In the genomic region with DNA sequence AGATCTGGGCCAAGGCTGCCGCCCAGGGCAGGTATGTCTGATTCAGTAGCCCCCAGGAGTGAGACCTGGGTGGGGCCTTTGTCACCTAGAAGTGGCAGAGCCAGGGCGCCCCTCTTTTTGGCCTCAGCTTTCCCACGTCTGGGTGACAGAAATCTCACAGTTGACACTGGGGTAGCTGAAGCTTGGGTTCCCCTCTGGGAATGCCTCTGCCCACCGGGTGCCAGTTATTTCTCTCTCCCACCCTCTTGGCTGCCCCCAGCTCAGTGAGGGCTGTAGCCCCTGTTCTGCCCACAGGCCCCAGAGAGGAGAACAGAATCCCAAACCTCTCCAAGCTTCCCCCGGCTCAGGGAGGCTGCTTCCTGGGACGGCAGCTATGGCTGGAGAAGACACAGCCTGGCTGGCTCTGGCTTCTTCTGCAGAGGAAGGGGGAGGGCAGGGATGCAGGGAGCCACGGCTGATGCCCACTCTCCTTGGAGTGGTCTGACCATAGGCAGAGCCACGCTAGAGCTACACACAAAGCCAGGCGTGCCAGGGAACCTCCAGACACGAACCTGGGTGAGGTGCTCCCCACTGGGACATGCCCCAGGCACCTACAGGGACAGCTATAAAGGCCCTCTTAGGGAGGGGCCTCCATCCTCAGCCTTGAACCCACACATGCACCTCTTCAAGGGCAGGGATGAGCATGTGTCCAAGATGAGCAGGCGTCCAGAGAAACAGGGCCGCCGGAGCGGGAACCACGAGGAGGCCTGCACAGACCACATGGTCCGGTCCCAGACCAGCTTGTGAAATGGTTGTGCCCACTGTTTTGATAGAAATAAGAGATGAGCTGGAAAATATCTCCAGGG, we compare ENCODE assay signal across 12 cellular contexts. TPM values are rescaled to one million over a fixed set of nuclear protein-coding genes. Genes with fewer than 3 reads are reported as not detected.
DNase-seq lines count a peak whose midpoint lies in the region; ATAC-seq and TF ChIP-seq lines count a peak whose summit lies in the region.
"Had no signal": no experiment of that assay in that cellular context is flagged by ENCODE, and none has a peak within 500 bp of the region (broad histone marks: within the 10 kb centered on the region; RNA-seq: fewer than 3 reads in every experiment).

No MANE protein-coding gene starts in this region.

- H3K27me3 ChIP-seq in suprapubic skin: no peaks in the 10 kb centered on the region

- peaks cover 15% of the 10 kb centered on the region for H3K4me1 Mint-ChIP-seq in activated CD8-positive, alpha-beta memory T cell treated with anti-CD3 and anti-CD28 coated beads, Interleukin-2, amount 10 ng/mL, durations not matched to agents 7 days and 5 days
- no peaks in the 10 kb centered on the region for H3K4me1 Mint-ChIP-seq in activated B cell treated with CpG ODN at 0.5 μM for 24 hours

- POLR2A ChIA-PET in activated B cell treated with CpG ODN at 0.5 μM for 24 hours (lab: Charles Lee): no interaction called here

- peak; percentile 46 for DNase-seq in activated CD8-positive, alpha-beta memory T cell treated with anti-CD3 and anti-CD28 coated beads for 24 hours
- no peak for DNase-seq in activated CD8-positive, alpha-beta memory T cell treated with anti-CD3 and anti-CD28 coated beads, Interleukin-2, amount 10 ng/mL, durations not matched to agents 7 days and 5 days
- peak; percentile 5 for DNase-seq in activated B cell treated with CpG ODN at 0.5 μM for 24 hours
- peak; percentile 16 for DNase-seq in left ventricle myocardium superior
- peak; percentile 32 to 66 for DNase-seq in suprapubic skin (ENCODE audit: low spot score in 2 of 2)
- DNase-seq in OCI-M2 (lab: John Stamatoyannopoulos, UW; ENCODE audit: unreplicated experiment): no peak
- DNase-seq in GOT3 (lab: John Stamatoyannopoulos, UW): no peak
- DNase-seq: activated CD4-positive, CD25-positive, alpha-beta regulatory T cell; GM23248; NCI-H1436 treated with DMSO at 0.1 percent for 48 hours had no signal

- ATAC-seq in activated CD8-positive, alpha-beta memory T cell treated with anti-CD3 and anti-CD28 coated beads, Interleukin-2, amount 10 ng/mL, durations not matched to agents 7 days and 5 days: no peak
- ATAC-seq in activated B cell treated with CpG ODN at 0.5 μM for 24 hours (ENCODE audit: low read depth) (no peak), left ventricle myocardium superior (no peak), GM18861 (IDR thresholded peaks at IDR 0.05; ENCODE audit: unreplicated experiment) (no peak)

- no peak for TF ChIP-seq EP300 in suprapubic skin (IDR thresholded peaks at IDR 0.05)

- CTCF ChIA-PET in activated CD8-positive, alpha-beta memory T cell treated with anti-CD3 and anti-CD28 coated beads, Interleukin-2, amount 10 ng/mL, durations not matched to agents 7 days and 5 days (lab: Charles Lee): no interaction called here
- CTCF ChIA-PET in activated B cell treated with CpG ODN at 0.5 μM for 24 hours (lab: Charles Lee): no interaction called here

- TF ChIP-seq CTCF in activated B cell treated with CpG ODN at 0.5 μM for 24 hours (IDR thresholded peaks at IDR 0.05): no peak
- no peak for TF ChIP-seq CTCF in suprapubic skin (IDR thresholded peaks at IDR 0.05)

- peaks cover 11% of the 10 kb centered on the region for H3K4me1 ChIP-seq in suprapubic skin

- WGBS in suprapubic skin: 94% methylated on average over 9 of the region's 16 CpGs

- TF ChIP-seq POLR2A in suprapubic skin (IDR thresholded peaks at IDR 0.05): no peak

- H3K4me3 Mint-ChIP-seq in activated CD8-positive, alpha-beta memory T cell treated with anti-CD3 and anti-CD28 coated beads, Interleukin-2, amount 10 ng/mL, durations not matched to agents 7 days and 5 days: no peak overlapping the region
- H3K4me3 Mint-ChIP-seq in activated B cell treated with CpG ODN at 0.5 μM for 24 hours: no peak overlapping the region
- H3K4me3 Mint-ChIP-seq: activated naive CD4-positive, alpha-beta T cell treated with anti-CD3 and anti-CD28 coated beads, Interleukin-2, amount 50 U/mL, for 24 hours had no signal

- no peak overlapping the region for H3K27ac Mint-ChIP-seq in activated CD8-positive, alpha-beta memory T cell treated with anti-CD3 and anti-CD28 coated beads, Interleukin-2, amount 10 ng/mL, durations not matched to agents 7 days and 5 days
- H3K27ac Mint-ChIP-seq in activated B cell treated with CpG ODN at 0.5 μM for 24 hours: no peak overlapping the region
- H3K27ac Mint-ChIP-seq: activated naive CD4-positive, alpha-beta T cell treated with anti-CD3 and anti-CD28 coated beads, Interleukin-2, amount 50 U/mL, for 24 hours had no signal

- H3K4me3 ChIP-seq in suprapubic skin: no peak overlapping the region
- H3K4me3 ChIP-seq: GM23248 had no signal

- H3K27me3 Mint-ChIP-seq in activated CD8-positive, alpha-beta memory T cell treated with anti-CD3 and anti-CD28 coated beads, Interleukin-2, amount 10 ng/mL, durations not matched to agents 7 days and 5 days: no peaks in the 10 kb centered on the region
- no peaks in the 10 kb centered on the region for H3K27me3 Mint-ChIP-seq in activated B cell treated with CpG ODN at 0.5 μM for 24 hours
- H3K27me3 Mint-ChIP-seq: activated naive CD4-positive, alpha-beta T cell treated with anti-CD3 and anti-CD28 coated beads, Interleukin-2, amount 50 U/mL, for 24 hours had no signal

- no peaks in the 10 kb centered on the region for H3K36me3 Mint-ChIP-seq in activated CD8-positive, alpha-beta memory T cell treated with anti-CD3 and anti-CD28 coated beads, Interleukin-2, amount 10 ng/mL, durations not matched to agents 7 days and 5 days
- H3K36me3 Mint-ChIP-seq in activated B cell treated with CpG ODN at 0.5 μM for 24 hours (ENCODE audit: low read depth): no peaks in the 10 kb centered on the region
- H3K36me3 Mint-ChIP-seq: activated naive CD4-positive, alpha-beta T cell treated with anti-CD3 and anti-CD28 coated beads, Interleukin-2, amount 50 U/mL, for 24 hours had no signal

- no peaks in the 10 kb centered on the region for H3K9me3 Mint-ChIP-seq in activated CD8-positive, alpha-beta memory T cell treated with anti-CD3 and anti-CD28 coated beads, Interleukin-2, amount 10 ng/mL, durations not matched to agents 7 days and 5 days (ENCODE audit: low read depth)
- no peaks in the 10 kb centered on the region for H3K9me3 Mint-ChIP-seq in activated B cell treated with CpG ODN at 0.5 μM for 24 hours
- H3K9me3 Mint-ChIP-seq: activated naive CD4-positive, alpha-beta T cell treated with anti-CD3 and anti-CD28 coated beads, Interleukin-2, amount 50 U/mL, for 24 hours had no signal

- intact Hi-C loops in activated B cell treated with CpG ODN at 0.5 μM for 24 hours (cut with micrococcal nuclease) (no loop called here), left ventricle myocardium superior (cut with micrococcal nuclease) (no loop called here)

- no peak overlapping the region for H3K27ac ChIP-seq in suprapubic skin
- H3K27ac ChIP-seq: GM23248 had no signal

- no peaks in the 10 kb centered on the region for H3K9me3 ChIP-seq in suprapubic skin

- no peaks in the 10 kb centered on the region for H3K36me3 ChIP-seq in suprapubic skin

RNA-seq across cellular contexts. Expression of gene BEGAIN, which starts 51.7 kb away (rescaled TPM):
- 1 to 10 TPM; 1.4 to 1.8 TPM for total RNA-seq in activated CD8-positive, alpha-beta memory T cell treated with anti-CD3 and anti-CD28 coated beads, Interleukin-2, amount 10 ng/mL, durations not matched to agents 7 days and 5 days
- total RNA-seq in activated B cell treated with CpG ODN at 0.5 μM for 24 hours (not detected in 2 replicates), left ventricle myocardium superior (0.79 TPM), suprapubic skin (1 to 10 TPM in 2 of 4 donors, under 1 TPM in 2; 0.68 to 2.8 (median 1.1) TPM)

Comparison
In these comparisons a context has a peak if more than half of its experiments do, and no peak if none do; other contexts are left out.
1. DNase-seq: peak in activated CD8-positive, alpha-beta memory T cell treated with anti-CD3 and anti-CD28 coated beads for 24 hours (single experiment), activated B cell treated with CpG ODN at 0.5 μM for 24 hours (single experiment), left ventricle myocardium superior (single experiment) and suprapubic skin (2 of 2); none in activated CD8-positive, alpha-beta memory T cell treated with anti-CD3 and anti-CD28 coated beads, Interleukin-2, amount 10 ng/mL, durations not matched to agents 7 days and 5 days (single experiment), OCI-M2 (single experiment) and GOT3 (single experiment).